ENCODE assay signal across 6 cellular contexts in genomic region chr7:77105904-77106303, GRCh38. TPM values are rescaled to one million over a fixed set of nuclear protein-coding genes. Genes with fewer than 3 reads are reported as not detected.
"Had no signal": no experiment of that assay in that cellular context is flagged by ENCODE, and none has a peak within 500 bp of the region (broad histone marks: within the 10 kb centered on the region; RNA-seq: fewer than 3 reads in every experiment).

No MANE protein-coding gene starts in this region.

RNA-seq across cellular contexts. Expression of gene SPDYE18, which starts 43.5 kb away (rescaled TPM):
- total RNA-seq: esophagus squamous epithelium, foreskin keratinocyte, left ventricle myocardium inferior, right atrium auricular region, smooth muscle cell had no signal
- polyA plus RNA-seq: foreskin keratinocyte, immature natural killer cell had no signal
